11 cellular contexts compared by ENCODE assay signal in genomic region chr7:132430041-132430440, GRCh38.
DNase-seq lines count a peak whose midpoint lies in the region; ATAC-seq and TF ChIP-seq lines count a peak whose summit lies in the region.
"Had no signal": no experiment of that assay in that cellular context is flagged by ENCODE, and none has a peak within 500 bp of the region (broad histone marks: within the 10 kb centered on the region; RNA-seq: fewer than 3 reads in every experiment).

No MANE protein-coding gene starts in this region.

- no peak overlapping the region for H3K9ac ChIP-seq in GM23248

- H3K36me3 Mint-ChIP-seq in activated CD4-positive, alpha-beta T cell treated with anti-CD3 and anti-CD28 coated beads, Interleukin-2, amount 10 ng/mL, durations not matched to agents 7 days and 5 days (ENCODE audit: low read depth), result peaks cover 41% of the 10 kb centered on the region
- peaks cover 7% of the 10 kb centered on the region for H3K36me3 Mint-ChIP-seq in activated naive CD8-positive, alpha-beta T cell treated with anti-CD3 and anti-CD28 coated beads, Interleukin-2, amount 10 ng/mL, durations not matched to agents 7 days and 5 days

- H3K4me2 ChIP-seq in osteoblast (ENCODE audit: insufficient read depth, low read length) (peak overlapping the region; percentile 72), GM23248 (ENCODE audit: unreplicated experiment) (no peak overlapping the region)

- peaks cover 24% of the 10 kb centered on the region for H3K4me1 ChIP-seq in osteoblast (ENCODE audit: insufficient read depth, low read length)
- no peaks in the 10 kb centered on the region for H3K4me1 ChIP-seq in GM23248 (ENCODE audit: insufficient read depth)
- H3K4me1 ChIP-seq: adrenal gland had no signal

- no peaks in the 10 kb centered on the region for H3F3A ChIP-seq in GM23248 (ENCODE audit: insufficient read depth)

- peak overlapping the region; percentile 87 for H3K27ac Mint-ChIP-seq in activated CD4-positive, alpha-beta T cell treated with anti-CD3 and anti-CD28 coated beads, Interleukin-2, amount 10 ng/mL, durations not matched to agents 7 days and 5 days
- H3K27ac Mint-ChIP-seq in activated naive CD8-positive, alpha-beta T cell treated with anti-CD3 and anti-CD28 coated beads, Interleukin-2, amount 10 ng/mL, durations not matched to agents 7 days and 5 days, result peak overlapping the region; percentile 84

- DNase-seq in activated CD4-positive, alpha-beta T cell treated with anti-CD3 and anti-CD28 coated beads, Interleukin-2, amount 10 ng/mL, durations not matched to agents 7 days and 5 days, result no peak
- DNase-seq in activated CD4-positive, alpha-beta T cell treated with anti-CD3 and anti-CD28 coated beads, Interleukin-2, amount 50 U/mL, for 4 hours, result no peak
- peak; percentile 68 for DNase-seq in NCI-H82 (lab: John Stamatoyannopoulos, UW)
- DNase-seq in activated naive CD8-positive, alpha-beta T cell treated with anti-CD3 and anti-CD28 coated beads, Interleukin-2, amount 10 ng/mL, durations not matched to agents 7 days and 5 days, result no peak
- DNase-seq in osteoblast (ENCODE audit: insufficient read length, low spot score, missing footprints), result no peak
- DNase-seq in stimulated activated CD4-positive, alpha-beta T cell treated with anti-CD3 and anti-CD28 coated beads, Interleukin-2, amount 100 ng/mL, for 48 hours, result no peak
- DNase-seq in NCI-H1105 (lab: John Stamatoyannopoulos, UW), result no peak
- no peak for DNase-seq in GM23248
- DNase-seq: substantia nigra had no signal

- H3K27me3 ChIP-seq in osteoblast (ENCODE audit: insufficient read depth, low read length), result no peaks in the 10 kb centered on the region
- H3K27me3 ChIP-seq in GM23248 (replicated peaks; ENCODE audit: insufficient read depth), result 0 out of 2 replicates have a peak, but pooled peaks cover 3% of the 10 kb centered on the region
- H3K27me3 ChIP-seq: adrenal gland had no signal

- no peaks in the 10 kb centered on the region for H3K9me2 ChIP-seq in GM23248 (ENCODE audit: insufficient read depth)

- H4K20me1 ChIP-seq in osteoblast (ENCODE audit: insufficient read depth, low read length) (no peaks in the 10 kb centered on the region), GM23248 (ENCODE audit: insufficient read depth) (no peaks in the 10 kb centered on the region)

- H3K79me2 ChIP-seq in osteoblast (ENCODE audit: insufficient read depth, low read length) (no peaks in the 10 kb centered on the region), GM23248 (ENCODE audit: insufficient read depth) (no peaks in the 10 kb centered on the region)

- TF ChIP-seq CTCF in osteoblast (IDR thresholded peaks at IDR 0.05; ENCODE audit: extremely low read depth, low read depth, low read length), result no peak

- POLR2A ChIA-PET in activated CD4-positive, alpha-beta T cell treated with anti-CD3 and anti-CD28 coated beads, Interleukin-2, amount 10 ng/mL, durations not matched to agents 7 days and 5 days (lab: Charles Lee), result no interaction called here
- POLR2A ChIA-PET in activated naive CD8-positive, alpha-beta T cell treated with anti-CD3 and anti-CD28 coated beads, Interleukin-2, amount 10 ng/mL, durations not matched to agents 7 days and 5 days (lab: Charles Lee), result interaction anchor here (2.7 to 4.4 kb wide), 2 partner anchors 25 to 31 kb away, joined by 10 to 24 read pairs; no protein-coding TSS in a partner anchor

- H3K4me3 ChIP-seq in osteoblast (ENCODE audit: insufficient read depth, low read length), result no peak overlapping the region
- no peak overlapping the region for H3K4me3 ChIP-seq in GM23248
- H3K4me3 ChIP-seq: adrenal gland, lung had no signal

- ATAC-seq in activated naive CD8-positive, alpha-beta T cell treated with anti-CD3 and anti-CD28 coated beads, Interleukin-2, amount 10 ng/mL, durations not matched to agents 7 days and 5 days (ENCODE audit: low read depth), result no peak

- no peak overlapping the region for H2AFZ ChIP-seq in osteoblast (ENCODE audit: low read length)
- no peak overlapping the region for H2AFZ ChIP-seq in GM23248

- H3K27ac ChIP-seq in osteoblast (ENCODE audit: low read depth, low read length) (peak overlapping the region; percentile 74), GM23248 (no peak overlapping the region)
- H3K27ac ChIP-seq: adrenal gland had no signal

- CTCF ChIA-PET in activated CD4-positive, alpha-beta T cell treated with anti-CD3 and anti-CD28 coated beads, Interleukin-2, amount 10 ng/mL, durations not matched to agents 7 days and 5 days (lab: Charles Lee), result interaction anchor here (1.2 kb wide), 1 partner anchor 16 kb away, joined by 3 read pairs; no protein-coding TSS in a partner anchor

- H3K9me3 ChIP-seq in osteoblast (ENCODE audit: low read depth, low read length) (no peaks in the 10 kb centered on the region), GM23248 (ENCODE audit: low read depth) (no peaks in the 10 kb centered on the region)
- H3K9me3 ChIP-seq: adrenal gland had no signal

- 55 to 61% methylated on average over 3 of the region's 3 CpGs for WGBS in GM23248 (ENCODE audit: low coverage in 1 of 2, low lambda C conversion rate in 2 of 2, missing lambda C conversion rate in 2 of 2), 2 experiments

- in situ Hi-C loops in GM23248 (cut with MboI), result no loop called here

- peaks cover 91% of the 10 kb centered on the region for H3K4me1 Mint-ChIP-seq in activated CD4-positive, alpha-beta T cell treated with anti-CD3 and anti-CD28 coated beads, Interleukin-2, amount 10 ng/mL, durations not matched to agents 7 days and 5 days
- H3K4me1 Mint-ChIP-seq in activated naive CD8-positive, alpha-beta T cell treated with anti-CD3 and anti-CD28 coated beads, Interleukin-2, amount 10 ng/mL, durations not matched to agents 7 days and 5 days, result peaks cover 81% of the 10 kb centered on the region

- H3K9me3 Mint-ChIP-seq in activated CD4-positive, alpha-beta T cell treated with anti-CD3 and anti-CD28 coated beads, Interleukin-2, amount 10 ng/mL, durations not matched to agents 7 days and 5 days, result peaks cover 7% of the 10 kb centered on the region
- no peaks in the 10 kb centered on the region for H3K9me3 Mint-ChIP-seq in activated naive CD8-positive, alpha-beta T cell treated with anti-CD3 and anti-CD28 coated beads, Interleukin-2, amount 10 ng/mL, durations not matched to agents 7 days and 5 days

- no peaks in the 10 kb centered on the region for H3K27me3 Mint-ChIP-seq in activated CD4-positive, alpha-beta T cell treated with anti-CD3 and anti-CD28 coated beads, Interleukin-2, amount 10 ng/mL, durations not matched to agents 7 days and 5 days
- no peaks in the 10 kb centered on the region for H3K27me3 Mint-ChIP-seq in activated naive CD8-positive, alpha-beta T cell treated with anti-CD3 and anti-CD28 coated beads, Interleukin-2, amount 10 ng/mL, durations not matched to agents 7 days and 5 days

- H3K36me3 ChIP-seq in osteoblast (ENCODE audit: insufficient read depth, low read length), result no peaks in the 10 kb centered on the region
- no peaks in the 10 kb centered on the region for H3K36me3 ChIP-seq in GM23248 (ENCODE audit: low read depth)
- H3K36me3 ChIP-seq: adrenal gland had no signal

- no peak overlapping the region for H3K4me3 Mint-ChIP-seq in activated CD4-positive, alpha-beta T cell treated with anti-CD3 and anti-CD28 coated beads, Interleukin-2, amount 10 ng/mL, durations not matched to agents 7 days and 5 days
- peak overlapping the region; percentile 31 for H3K4me3 Mint-ChIP-seq in activated naive CD8-positive, alpha-beta T cell treated with anti-CD3 and anti-CD28 coated beads, Interleukin-2, amount 10 ng/mL, durations not matched to agents 7 days and 5 days
